8 cellular contexts compared by ENCODE assay signal in the genomic region with DNA sequence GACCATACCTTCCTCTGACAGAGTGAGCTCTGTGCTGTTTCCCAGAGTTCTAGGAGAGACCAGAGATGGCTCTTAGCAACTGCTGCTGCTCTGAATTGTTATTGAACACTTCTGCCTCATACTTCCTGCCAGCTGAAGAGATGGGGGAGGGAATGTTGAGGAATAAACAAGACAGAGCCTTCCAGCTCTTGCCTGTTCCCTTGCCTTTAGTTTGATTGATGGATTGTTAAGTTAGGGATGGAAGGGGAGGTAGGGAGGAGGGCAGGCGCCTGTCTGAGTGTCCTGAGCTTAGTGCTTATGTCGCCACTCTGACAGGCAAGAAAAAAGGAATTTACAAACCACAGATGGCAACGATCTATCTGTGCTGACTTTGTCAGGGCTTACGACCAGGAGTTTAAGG. TPM values are rescaled to one million over a fixed set of nuclear protein-coding genes. Genes with fewer than 3 reads are reported as not detected.
DNase-seq lines count a peak whose midpoint lies in the region; ATAC-seq and TF ChIP-seq lines count a peak whose summit lies in the region.

No MANE protein-coding gene starts in this region.

- H3K4me1 Mint-ChIP-seq in T-cell: peaks cover 89 to 90% (median 90%) of the 10 kb centered on the region in 3 donors

- H3K79me2 ChIP-seq in smooth muscle cell (ENCODE audit: low read depth): peaks cover 43% of the 10 kb centered on the region

- H3K9me3 Mint-ChIP-seq in T-cell: no peaks in the 10 kb centered on the region

- H3K4me2 ChIP-seq in smooth muscle cell: peak overlapping the region; percentile 67

- H3K4me1 ChIP-seq in left ventricle myocardium inferior (peaks cover 67% of the 10 kb centered on the region), smooth muscle cell (ENCODE audit: low read depth) (peaks cover 30% of the 10 kb centered on the region)

- peak overlapping the region; percentile 2 for H3K9ac ChIP-seq in smooth muscle cell (ENCODE audit: low read depth)

- peak overlapping the region; percentile 47 to 60 (median 50) for H3K4me3 Mint-ChIP-seq in T-cell

- TF ChIP-seq CTCF in left ventricle myocardium inferior (IDR thresholded peaks at IDR 0.05; ENCODE audit: borderline replicate concordance) (no peak), smooth muscle cell (IDR thresholded peaks at IDR 0.05; ENCODE audit: borderline replicate concordance, insufficient read depth, poor library complexity, severe bottlenecking) (no peak)

- CTCF ChIA-PET in T-cell (lab: Charles Lee): interaction anchor here (0.6 to 1.4 kb wide), 5 partner anchors 76 to 1224 kb away, joined by 3 to 10 read pairs (median 6); no protein-coding TSS in a partner anchor

- peaks cover 38% of the 10 kb centered on the region for H3K36me3 Mint-ChIP-seq in T-cell

- H3K9me3 ChIP-seq in left ventricle myocardium inferior (replicated peaks) (no peaks in the 10 kb centered on the region), smooth muscle cell (replicated peaks; ENCODE audit: low read depth) (no peaks in the 10 kb centered on the region)

- H3F3A ChIP-seq in smooth muscle cell (ENCODE audit: low read depth): peaks cover 33% of the 10 kb centered on the region

- H2AFZ ChIP-seq in smooth muscle cell (ENCODE audit: low read depth): no peak overlapping the region

- DNase-seq in NCI-H187 treated with DMSO at 0.1 percent for 48 hours (lab: John Stamatoyannopoulos, UW) (peak; percentile 9), NCI-H187 (lab: John Stamatoyannopoulos, UW) (no peak), T-cell (no peak), left ventricle myocardium inferior (no peak), smooth muscle cell (lab: John Stamatoyannopoulos, UW; ENCODE audit: unreplicated experiment) (no peak), NCI-H748 (lab: John Stamatoyannopoulos, UW; ENCODE audit: unreplicated experiment) (no peak), KG1 (lab: John Stamatoyannopoulos, UW) (no peak), NCI-H1930 (lab: John Stamatoyannopoulos, UW) (no peak)

- H3K27ac ChIP-seq in left ventricle myocardium inferior (replicated peaks): peak overlapping the region; percentile 36
- H3K27ac ChIP-seq in smooth muscle cell (ENCODE audit: low read depth): peak overlapping the region; percentile 58

- no peak overlapping the region for H3K4me3 ChIP-seq in left ventricle myocardium inferior
- no peak overlapping the region for H3K4me3 ChIP-seq in smooth muscle cell

- peak; percentile 39 to 59 (median 48) for ATAC-seq in T-cell (replicated peaks in 1 of 4)

- POLR2A ChIA-PET in T-cell (lab: Charles Lee): interaction anchor here (0.5 to 1.2 kb wide), 3 partner anchors 11 to 341 kb away, joined by 3 to 16 read pairs (median 4); a partner anchor contains a TSS

- H3K36me3 ChIP-seq in left ventricle myocardium inferior (peaks cover 22% of the 10 kb centered on the region), smooth muscle cell (ENCODE audit: low read depth) (no peaks in the 10 kb centered on the region)

- intact Hi-C loops in left ventricle myocardium inferior (cut with micrococcal nuclease): no loop called here

- H3K27me3 ChIP-seq in left ventricle myocardium inferior (ENCODE audit: low read depth): no peaks in the 10 kb centered on the region
- H3K27me3 ChIP-seq in smooth muscle cell (ENCODE audit: low read depth): no peaks in the 10 kb centered on the region

- WGBS in smooth muscle cell (ENCODE audit: low lambda C conversion rate): 19% methylated on average over 3 of the region's 4 CpGs

- peaks cover 100% of the 10 kb centered on the region for H4K20me1 ChIP-seq in smooth muscle cell (ENCODE audit: low read depth)

- H3K27ac Mint-ChIP-seq in T-cell: peak overlapping the region; percentile 83 to 85

- H3K27me3 Mint-ChIP-seq in T-cell: no peaks in the 10 kb centered on the region

RNA-seq across cellular contexts. Expression of a gene that starts 42.8 kb away (rescaled TPM):
- total RNA-seq in T-cell: 10 to 100 TPM; 52.7 to 81.8 (median 59.3) TPM
- 14.7 TPM for total RNA-seq in left ventricle myocardium inferior
- 15.6 and 15.9 TPM in 2 replicates for total RNA-seq in smooth muscle cell
- 9.9 and 10.7 TPM in 2 replicates for polyA plus RNA-seq in smooth muscle cell
